ENCODE assay signal across 24 cellular contexts in the genomic region with DNA sequence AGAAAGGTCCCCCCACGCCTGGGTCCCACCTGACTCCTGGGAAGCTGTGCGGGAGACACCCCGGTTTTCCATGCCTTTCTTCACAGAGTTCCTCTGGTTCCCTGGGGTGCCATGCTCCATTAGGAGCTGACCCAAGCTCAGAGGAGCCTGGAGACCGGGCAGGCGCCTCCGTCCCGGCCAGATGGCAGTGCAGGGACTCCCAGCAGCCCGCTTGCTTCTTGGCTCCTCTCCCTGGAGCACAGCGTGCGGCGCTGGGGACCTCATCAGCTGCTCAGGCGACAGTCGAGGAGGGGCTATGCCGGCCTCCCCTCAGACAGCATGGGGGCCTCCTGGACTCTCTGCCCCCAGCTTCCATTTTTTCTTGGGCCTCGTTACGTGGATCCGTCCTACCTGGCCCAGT.
"Had no signal": no experiment of that assay in that cellular context is flagged by ENCODE, and none has a peak within 500 bp of the region (broad histone marks: within the 10 kb centered on the region; RNA-seq: fewer than 3 reads in every experiment).

No MANE protein-coding gene starts in this region.

- H3K27ac ChIP-seq: left ventricle myocardium inferior, neural progenitor cell, ovary, right lobe of liver, tibial nerve, uterus had no signal

- H3K27me3 Mint-ChIP-seq: type B pancreatic cell had no signal

- H3K36me3 ChIP-seq: left ventricle myocardium inferior, neural progenitor cell, ovary, right lobe of liver, uterus had no signal

- H3K4me3 ChIP-seq: left ventricle myocardium inferior, lung, neural progenitor cell, ovary, right lobe of liver, smooth muscle cell, tibial nerve, uterus had no signal

- H3K4me1 ChIP-seq: neural progenitor cell, right lobe of liver, tibial nerve, uterus had no signal

- H3K4me1 Mint-ChIP-seq: stimulated activated memory B cell treated with anti-CD40 and anti-IgM and Interleukin-4, amounts not matched to agents 10 μg/mL and 1 μg/mL and 100 μg/mL, for 72 hours had no signal

- H3K9me3 ChIP-seq: left ventricle myocardium inferior, ovary, right lobe of liver, tibial nerve, uterus had no signal

- H3K36me3 Mint-ChIP-seq: immature natural killer cell; mesothelial cell of epicardium; naive B cell; natural killer cell; stimulated activated memory B cell treated with anti-CD40 and anti-IgM and Interleukin-4, amounts not matched to agents 10 μg/mL and 1 μg/mL and 100 μg/mL, for 72 hours; type B pancreatic cell had no signal

- H3K9me3 Mint-ChIP-seq: immature natural killer cell; mesothelial cell of epicardium; naive B cell; natural killer cell; nephron progenitor cell; stimulated activated memory B cell treated with anti-CD40 and anti-IgM and Interleukin-4, amounts not matched to agents 10 μg/mL and 1 μg/mL and 100 μg/mL, for 72 hours; stimulated activated naive CD8-positive, alpha-beta T cell treated with anti-CD3 and anti-CD28 coated beads, Interleukin-15, amount 100 ng/mL, for 72 hours; type B pancreatic cell had no signal

- H3K27ac Mint-ChIP-seq: immature natural killer cell; mesothelial cell of epicardium; naive B cell; natural killer cell; nephron progenitor cell; stimulated activated memory B cell treated with anti-CD40 and anti-IgM and Interleukin-4, amounts not matched to agents 10 μg/mL and 1 μg/mL and 100 μg/mL, for 72 hours; stimulated activated naive CD8-positive, alpha-beta T cell treated with anti-CD3 and anti-CD28 coated beads, Interleukin-15, amount 100 ng/mL, for 72 hours; type B pancreatic cell had no signal

- H3K27me3 ChIP-seq: neural progenitor cell, ovary, right lobe of liver, uterus had no signal

- ATAC-seq: natural killer cell; stimulated activated memory B cell treated with anti-CD40 and anti-IgM and Interleukin-4, amounts not matched to agents 10 μg/mL and 1 μg/mL and 100 μg/mL, for 72 hours; stimulated activated naive CD8-positive, alpha-beta T cell treated with anti-CD3 and anti-CD28 coated beads, Interleukin-15, amount 100 ng/mL, for 72 hours had no signal

- H3K4me3 Mint-ChIP-seq: immature natural killer cell; mesothelial cell of epicardium; naive B cell; natural killer cell; nephron progenitor cell; neural progenitor cell; stimulated activated memory B cell treated with anti-CD40 and anti-IgM and Interleukin-4, amounts not matched to agents 10 μg/mL and 1 μg/mL and 100 μg/mL, for 72 hours; stimulated activated naive CD8-positive, alpha-beta T cell treated with anti-CD3 and anti-CD28 coated beads, Interleukin-15, amount 100 ng/mL, for 72 hours; type B pancreatic cell had no signal

- DNase-seq: hypothalamus; immature natural killer cell; left ventricle myocardium inferior; mesendoderm; naive B cell; natural killer cell; nephron progenitor cell; ovary; retina; right lobe of liver; stimulated activated CD4-positive, alpha-beta T cell treated with anti-CD3 and anti-CD28 coated beads, Interleukin-1b, Interleukin-23, amount 100 ng/mL, for 48 hours; stimulated activated CD4-positive, alpha-beta T cell treated with anti-CD3 and anti-CD28 coated beads, Interleukin-2, amount 100 ng/mL, for 48 hours; stimulated activated CD4-positive, alpha-beta T cell treated with anti-CD3 and anti-CD28 coated beads, Interleukin-4, amount 100 ng/mL, for 4 hours; stimulated activated CD8-positive, alpha-beta memory T cell treated with anti-CD3 and anti-CD28 coated beads, Interleukin-4, amount 100 ng/mL, for 48 hours; stimulated activated naive CD4-positive, alpha-beta T cell treated with Interleukin-2 at 50 U/mL for 16 hours; stimulated activated naive CD8-positive, alpha-beta T cell treated with anti-CD3 and anti-CD28 coated beads, Interleukin-15, amount 100 ng/mL, for 72 hours; uterus had no signal
